ENCODE assay signal across 1 cellular context in the genomic region with DNA sequence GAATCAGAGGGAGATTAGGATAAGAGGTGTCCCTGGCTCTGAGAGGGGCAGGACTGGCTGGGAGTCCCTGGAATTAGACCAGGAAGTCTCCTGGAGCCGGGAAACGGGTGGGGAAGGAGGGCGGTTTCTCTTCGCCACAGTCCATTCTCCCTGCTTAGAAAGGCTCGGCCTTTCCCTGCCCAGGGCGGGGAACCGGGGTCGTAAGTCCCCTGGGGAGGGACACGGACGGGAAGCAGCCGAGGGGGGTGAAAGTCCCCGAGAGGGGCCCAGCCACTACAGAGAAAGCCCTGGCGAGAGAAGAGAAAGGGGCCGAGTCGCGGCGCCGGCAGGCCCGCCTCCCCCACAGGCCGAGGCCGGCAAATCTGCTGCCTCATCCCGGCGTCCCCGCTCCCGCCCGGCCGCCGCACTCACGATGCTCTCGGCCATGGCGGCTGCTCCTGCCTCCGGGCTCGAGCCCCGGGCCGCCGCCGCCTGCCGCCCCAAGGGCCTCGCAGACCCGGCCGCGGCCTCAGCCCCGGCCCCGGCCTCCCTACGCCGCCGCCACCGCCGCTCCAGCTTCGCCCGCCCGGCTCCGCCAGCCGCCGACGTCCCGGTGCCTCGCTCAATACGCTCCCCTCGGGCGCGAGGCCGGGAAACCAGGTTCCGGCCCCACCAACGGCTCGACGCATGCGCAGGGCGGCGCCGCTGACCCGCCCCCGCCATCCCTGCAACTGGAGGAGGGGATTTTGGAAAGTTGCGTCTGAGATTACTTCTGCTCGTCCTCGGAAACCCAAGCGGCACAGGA.
A peak's percentile ranks its signal among the peaks of the same experiment; 100 is the strongest.
TF ChIP-seq lines count a peak whose summit lies in the region.

A gene (minus strand): TSS at position 608 of the 784 bp plus-strand sequence. CDS start 182 bp downstream, at position 426.
A gene (plus strand): TSS at position 692 of the 784 bp plus-strand sequence. CDS start 5,217 bp downstream, outside the sequence.

TF ChIP-seq in K562, 482 proteins besides CTCF, POLR2A, EP300 and RAD21 (continued from another document):
- TF ChIP-seq, protein P1, sequence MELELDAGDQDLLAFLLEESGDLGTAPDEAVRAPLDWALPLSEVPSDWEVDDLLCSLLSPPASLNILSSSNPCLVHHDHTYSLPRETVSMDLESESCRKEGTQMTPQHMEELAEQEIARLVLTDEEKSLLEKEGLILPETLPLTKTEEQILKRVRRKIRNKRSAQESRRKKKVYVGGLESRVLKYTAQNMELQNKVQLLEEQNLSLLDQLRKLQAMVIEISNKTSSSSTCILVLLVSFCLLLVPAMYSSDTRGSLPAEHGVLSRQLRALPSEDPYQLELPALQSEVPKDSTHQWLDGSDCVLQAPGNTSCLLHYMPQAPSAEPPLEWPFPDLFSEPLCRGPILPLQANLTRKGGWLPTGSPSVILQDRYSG (tag; conservative IDR thresholded peaks at IDR 0.05; ENCODE audit: low read depth): no peak
- TF ChIP-seq ELF2 (CRISPR knock-in tag; IDR thresholded peaks at IDR 0.05) (peak; percentile 60; the same call in 1 of the 2 replicates), FOXA3 (CRISPR knock-in tag; conservative IDR thresholded peaks at IDR 0.05 in 1 of 2, IDR thresholded peaks at IDR 0.05 in 1 of 2) (no peak), MTA3 (IDR thresholded peaks at IDR 0.05; ENCODE audit: borderline replicate concordance) (no peak), ZNF217 (CRISPR knock-in tag; IDR thresholded peaks at IDR 0.05) (no peak), MED1 (CRISPR knock-in tag; IDR thresholded peaks at IDR 0.05; ENCODE audit: borderline replicate concordance) (no peak), FOXJ3 (CRISPR knock-in tag; IDR thresholded peaks at IDR 0.05) (no peak), ZNF717 (CRISPR knock-in tag; IDR thresholded peaks at IDR 0.05) (no peak), ZNF707 (CRISPR knock-in tag; conservative IDR thresholded peaks at IDR 0.05) (no peak), CBX5 (IDR thresholded peaks at IDR 0.05; ENCODE audit: borderline replicate concordance, low read depth) (no peak), WHSC1 (IDR thresholded peaks at IDR 0.05; ENCODE audit: low read length) (no peak), PYGO2 (tag; IDR thresholded peaks at IDR 0.05) (no peak), ZNF766 (CRISPR knock-in tag; conservative IDR thresholded peaks at IDR 0.05) (0 out of 2 replicates have a peak, but pooled peaks have one; percentile 52), RBM14 (IDR thresholded peaks at IDR 0.05; ENCODE audit: borderline replicate concordance, insufficient read depth, low read depth, low read length) (0 out of 2 replicates have a peak, but pooled peaks have one; percentile 13), TBP (optimal IDR thresholded peaks at IDR 0.05; ENCODE audit: low read depth, low read length) (peak; percentile 95), ZNF41 (CRISPR knock-in tag; conservative IDR thresholded peaks at IDR 0.05) (no peak)
- TF ChIP-seq, protein P2, sequence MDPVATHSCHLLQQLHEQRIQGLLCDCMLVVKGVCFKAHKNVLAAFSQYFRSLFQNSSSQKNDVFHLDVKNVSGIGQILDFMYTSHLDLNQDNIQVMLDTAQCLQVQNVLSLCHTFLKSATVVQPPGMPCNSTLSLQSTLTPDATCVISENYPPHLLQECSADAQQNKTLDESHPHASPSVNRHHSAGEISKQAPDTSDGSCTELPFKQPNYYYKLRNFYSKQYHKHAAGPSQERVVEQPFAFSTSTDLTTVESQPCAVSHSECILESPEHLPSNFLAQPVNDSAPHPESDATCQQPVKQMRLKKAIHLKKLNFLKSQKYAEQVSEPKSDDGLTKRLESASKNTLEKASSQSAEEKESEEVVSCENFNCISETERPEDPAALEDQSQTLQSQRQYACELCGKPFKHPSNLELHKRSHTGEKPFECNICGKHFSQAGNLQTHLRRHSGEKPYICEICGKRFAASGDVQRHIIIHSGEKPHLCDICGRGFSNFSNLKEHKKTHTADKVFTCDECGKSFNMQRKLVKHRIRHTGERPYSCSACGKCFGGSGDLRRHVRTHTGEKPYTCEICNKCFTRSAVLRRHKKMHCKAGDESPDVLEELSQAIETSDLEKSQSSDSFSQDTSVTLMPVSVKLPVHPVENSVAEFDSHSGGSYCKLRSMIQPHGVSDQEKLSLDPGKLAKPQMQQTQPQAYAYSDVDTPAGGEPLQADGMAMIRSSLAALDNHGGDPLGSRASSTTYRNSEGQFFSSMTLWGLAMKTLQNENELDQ (CRISPR knock-in tag; IDR thresholded peaks at IDR 0.05; ENCODE audit: borderline replicate concordance): no peak
- TF ChIP-seq, protein P3, sequence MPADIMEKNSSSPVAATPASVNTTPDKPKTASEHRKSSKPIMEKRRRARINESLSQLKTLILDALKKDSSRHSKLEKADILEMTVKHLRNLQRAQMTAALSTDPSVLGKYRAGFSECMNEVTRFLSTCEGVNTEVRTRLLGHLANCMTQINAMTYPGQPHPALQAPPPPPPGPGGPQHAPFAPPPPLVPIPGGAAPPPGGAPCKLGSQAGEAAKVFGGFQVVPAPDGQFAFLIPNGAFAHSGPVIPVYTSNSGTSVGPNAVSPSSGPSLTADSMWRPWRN (IDR thresholded peaks at IDR 0.05; ENCODE audit: low read depth): no peak
- TF ChIP-seq, protein P4, sequence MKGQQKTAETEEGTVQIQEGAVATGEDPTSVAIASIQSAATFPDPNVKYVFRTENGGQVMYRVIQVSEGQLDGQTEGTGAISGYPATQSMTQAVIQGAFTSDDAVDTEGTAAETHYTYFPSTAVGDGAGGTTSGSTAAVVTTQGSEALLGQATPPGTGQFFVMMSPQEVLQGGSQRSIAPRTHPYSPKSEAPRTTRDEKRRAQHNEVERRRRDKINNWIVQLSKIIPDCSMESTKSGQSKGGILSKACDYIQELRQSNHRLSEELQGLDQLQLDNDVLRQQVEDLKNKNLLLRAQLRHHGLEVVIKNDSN (CRISPR knock-in tag; IDR thresholded peaks at IDR 0.05): no peak
- TF ChIP-seq, protein P5, sequence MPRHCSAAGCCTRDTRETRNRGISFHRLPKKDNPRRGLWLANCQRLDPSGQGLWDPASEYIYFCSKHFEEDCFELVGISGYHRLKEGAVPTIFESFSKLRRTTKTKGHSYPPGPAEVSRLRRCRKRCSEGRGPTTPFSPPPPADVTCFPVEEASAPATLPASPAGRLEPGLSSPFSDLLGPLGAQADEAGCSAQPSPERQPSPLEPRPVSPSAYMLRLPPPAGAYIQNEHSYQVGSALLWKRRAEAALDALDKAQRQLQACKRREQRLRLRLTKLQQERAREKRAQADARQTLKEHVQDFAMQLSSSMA (CRISPR knock-in tag; IDR thresholded peaks at IDR 0.05): peak; percentile 85; the same call in 1 of the 2 replicates
- TF ChIP-seq, protein P6, sequence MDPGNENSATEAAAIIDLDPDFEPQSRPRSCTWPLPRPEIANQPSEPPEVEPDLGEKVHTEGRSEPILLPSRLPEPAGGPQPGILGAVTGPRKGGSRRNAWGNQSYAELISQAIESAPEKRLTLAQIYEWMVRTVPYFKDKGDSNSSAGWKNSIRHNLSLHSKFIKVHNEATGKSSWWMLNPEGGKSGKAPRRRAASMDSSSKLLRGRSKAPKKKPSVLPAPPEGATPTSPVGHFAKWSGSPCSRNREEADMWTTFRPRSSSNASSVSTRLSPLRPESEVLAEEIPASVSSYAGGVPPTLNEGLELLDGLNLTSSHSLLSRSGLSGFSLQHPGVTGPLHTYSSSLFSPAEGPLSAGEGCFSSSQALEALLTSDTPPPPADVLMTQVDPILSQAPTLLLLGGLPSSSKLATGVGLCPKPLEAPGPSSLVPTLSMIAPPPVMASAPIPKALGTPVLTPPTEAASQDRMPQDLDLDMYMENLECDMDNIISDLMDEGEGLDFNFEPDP (CRISPR knock-in tag; IDR thresholded peaks at IDR 0.05): no peak
- TF ChIP-seq, protein P7, sequence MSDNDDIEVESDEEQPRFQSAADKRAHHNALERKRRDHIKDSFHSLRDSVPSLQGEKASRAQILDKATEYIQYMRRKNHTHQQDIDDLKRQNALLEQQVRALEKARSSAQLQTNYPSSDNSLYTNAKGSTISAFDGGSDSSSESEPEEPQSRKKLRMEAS (CRISPR knock-in tag; IDR thresholded peaks at IDR 0.05): peak; percentile 6; the same call in 1 of the 2 replicates
